28 cellular contexts compared by ENCODE assay signal in genomic region chr4:150332086-150332485, GRCh38.
"Had no signal": no experiment of that assay in that cellular context is flagged by ENCODE, and none has a peak within 500 bp of the region (broad histone marks: within the 10 kb centered on the region; RNA-seq: fewer than 3 reads in every experiment).

No MANE protein-coding gene starts in this region.

- H3K9ac ChIP-seq: neural progenitor cell, parathyroid adenoma had no signal

- H3K36me3 ChIP-seq: left lung, lower lobe of right lung, neural progenitor cell, neutrophil, right lobe of liver, tibial nerve, upper lobe of left lung had no signal

- H3K4me2 ChIP-seq: neural progenitor cell, smooth muscle cell had no signal

- H3K79me2 ChIP-seq: parathyroid adenoma had no signal

- H3K27ac ChIP-seq: left lung, lower lobe of right lung, neural progenitor cell, neutrophil, parathyroid adenoma, psoas muscle, right lobe of liver, tibial nerve, upper lobe of left lung had no signal

- H3K9me3 ChIP-seq: left lung, lower lobe of right lung, neutrophil, psoas muscle, right lobe of liver, tibial nerve, upper lobe of left lung had no signal

- H3K4me3 ChIP-seq: left lung, lower lobe of right lung, neural progenitor cell, psoas muscle, right lobe of liver, smooth muscle cell, tibial nerve, upper lobe of left lung had no signal

- ATAC-seq: left colon; left lung; lower lobe of right lung; natural killer cell; psoas muscle; right lobe of liver; stimulated activated memory B cell treated with anti-CD40 and anti-IgM and Interleukin-4, amounts not matched to agents 10 μg/mL and 1 μg/mL and 100 μg/mL, for 72 hours; stimulated activated naive CD8-positive, alpha-beta T cell treated with anti-CD3 and anti-CD28 coated beads, Interleukin-15, amount 100 ng/mL, for 72 hours had no signal

- DNase-seq: hippocampal formation; kidney; left colon; left lung; lower lobe of right lung; mammary epithelial cell; mesendoderm; naive B cell; natural killer cell; nephron progenitor cell; occipital lobe; psoas muscle; right lobe of liver; stimulated activated CD4-positive, alpha-beta T cell treated with anti-CD3 and anti-CD28 coated beads, Interleukin-1b, Interleukin-23, amount 100 ng/mL, for 48 hours; stimulated activated CD4-positive, alpha-beta T cell treated with anti-CD3 and anti-CD28 coated beads, Interleukin-2, amount 100 ng/mL, for 48 hours; stimulated activated CD4-positive, alpha-beta T cell treated with anti-CD3 and anti-CD28 coated beads, Interleukin-4, amount 100 ng/mL, for 4 hours; stimulated activated CD8-positive, alpha-beta memory T cell treated with anti-CD3 and anti-CD28 coated beads, Interleukin-4, amount 100 ng/mL, for 48 hours; stimulated activated naive CD4-positive, alpha-beta T cell treated with Interleukin-2 at 50 U/mL for 16 hours; stimulated activated naive CD8-positive, alpha-beta T cell treated with anti-CD3 and anti-CD28 coated beads, Interleukin-15, amount 100 ng/mL, for 72 hours; substantia nigra; upper lobe of left lung had no signal

- H2AFZ ChIP-seq: neural progenitor cell, parathyroid adenoma had no signal

- H3K4me1 ChIP-seq: left lung, lower lobe of right lung, parathyroid adenoma, psoas muscle, right lobe of liver, tibial nerve, upper lobe of left lung had no signal

- H3K27me3 ChIP-seq: left lung, neural progenitor cell, neutrophil, right lobe of liver, tibial nerve, upper lobe of left lung had no signal

- FAIRE-seq: islet of Langerhans, kidney had no signal
